ENCODE assay signal across 25 cellular contexts in the genomic region with DNA sequence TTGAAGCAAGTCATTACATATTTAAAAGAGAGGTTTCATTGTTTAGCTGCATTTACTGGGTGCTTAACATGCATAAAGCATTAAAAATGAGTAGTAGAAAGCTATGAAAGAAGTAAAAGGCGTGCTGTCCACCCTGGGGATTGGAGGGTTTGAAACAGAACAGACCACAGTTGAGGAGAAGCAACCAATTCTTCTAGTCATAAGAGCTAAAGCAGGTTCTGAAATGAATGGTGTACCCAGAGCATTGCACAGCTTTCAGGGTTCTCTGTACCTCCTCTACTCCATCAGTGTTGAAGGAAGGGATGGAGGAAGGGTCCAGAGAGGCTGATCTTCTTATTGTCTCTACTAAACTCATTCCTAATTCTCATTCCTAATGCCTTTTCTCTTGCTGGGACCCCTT.
"Had no signal": no experiment of that assay in that cellular context is flagged by ENCODE, and none has a peak within 500 bp of the region (broad histone marks: within the 10 kb centered on the region; RNA-seq: fewer than 3 reads in every experiment).

No MANE protein-coding gene starts in this region.

- H3K9me3 ChIP-seq: body of pancreas, esophagus squamous epithelium, right lobe of liver, vagina had no signal

- ATAC-seq: activated CD4-positive, CD25-positive, alpha-beta regulatory T cell treated with anti-CD3 and anti-CD28 coated beads, Interleukin-2, amount 50 U/mL, for 24 hours; body of pancreas had no signal

- H3K4me1 ChIP-seq: esophagus squamous epithelium, left ventricle myocardium inferior, vagina had no signal

- H3K27me3 ChIP-seq: body of pancreas, esophagus squamous epithelium, right lobe of liver, vagina had no signal

- H3K4me3 Mint-ChIP-seq: activated naive CD8-positive, alpha-beta T cell; nephron; stimulated activated naive CD8-positive, alpha-beta T cell treated with anti-CD3 and anti-CD28 coated beads, Interleukin-15, Interleukin-2, amounts not matched to agents 100 ng/mL and 50 ng/mL, for 24 hours; type B pancreatic cell had no signal

- DNase-seq: activated CD4-positive, alpha-beta T cell treated with anti-CD3 and anti-CD28 coated beads for 48 hours; activated CD4-positive, alpha-beta T cell treated with anti-CD3 and anti-CD28 coated beads, Interleukin-2, amount 50 U/mL, for 48 hours; activated CD8-positive, alpha-beta memory T cell treated with anti-CD3 and anti-CD28 coated beads for 24 hours; activated effector memory CD4-positive, alpha-beta T cell treated with Interleukin-2 at 50 U/mL for 16 hours; activated naive CD4-positive, alpha-beta T cell treated with Interleukin-2 at 50 U/mL for 16 hours; anterior cingulate cortex; body of pancreas; dermis blood vessel endothelial cell; effector CD4-positive, alpha-beta T cell; esophagus squamous epithelium; glutamatergic neuron; islet precursor cell; left ventricle myocardium inferior; mammary epithelial cell; right lobe of liver; stimulated activated CD4-positive, alpha-beta T cell treated with anti-CD3 and anti-CD28 coated beads, Interleukin-2, amount 100 ng/mL, for 48 hours; T-helper 9 cell; WERI-Rb-1 had no signal

- H3K9me3 Mint-ChIP-seq: stimulated activated naive CD8-positive, alpha-beta T cell treated with anti-CD3 and anti-CD28 coated beads, Interleukin-15, Interleukin-2, amounts not matched to agents 100 ng/mL and 50 ng/mL, for 24 hours; type B pancreatic cell had no signal

- H3K4me3 ChIP-seq: body of pancreas, esophagus squamous epithelium, left ventricle myocardium inferior, right lobe of liver, vagina had no signal

- H3K27ac Mint-ChIP-seq: activated naive CD8-positive, alpha-beta T cell; nephron; progenitor cell of endocrine pancreas; stimulated activated naive CD8-positive, alpha-beta T cell treated with anti-CD3 and anti-CD28 coated beads, Interleukin-15, Interleukin-2, amounts not matched to agents 100 ng/mL and 50 ng/mL, for 24 hours; type B pancreatic cell had no signal

- H3K27me3 Mint-ChIP-seq: progenitor cell of endocrine pancreas, type B pancreatic cell had no signal

- H3K36me3 ChIP-seq: left ventricle myocardium inferior, right lobe of liver, vagina, WERI-Rb-1 had no signal

- H3K27ac ChIP-seq: body of pancreas, esophagus squamous epithelium, left ventricle myocardium inferior, right lobe of liver, vagina, WERI-Rb-1 had no signal

- H3K36me3 Mint-ChIP-seq: activated naive CD8-positive, alpha-beta T cell had no signal
